Comparison of ENCODE assay signal across 22 cellular contexts in genomic region chr5:180052211-180052818, GRCh38. TPM values are rescaled to one million over a fixed set of nuclear protein-coding genes. Genes with fewer than 3 reads are reported as not detected.
DNase-seq lines count a peak whose midpoint lies in the region; ATAC-seq and TF ChIP-seq lines count a peak whose summit lies in the region.
"Had no signal": no experiment of that assay in that cellular context is flagged by ENCODE, and none has a peak within 500 bp of the region (broad histone marks: within the 10 kb centered on the region; RNA-seq: fewer than 3 reads in every experiment).

No MANE protein-coding gene starts in this region.

- no peak overlapping the region for H3K4me3 Mint-ChIP-seq in activated T-cell treated with anti-CD3 and anti-CD28 coated beads, Interleukin-2, amount 50 U/mL, for 72 hours
- H3K4me3 Mint-ChIP-seq in activated T-cell treated with anti-CD3 and anti-CD28 coated beads, Interleukin-2, amount 50 U/mL, for 24 hours: no peak overlapping the region
- H3K4me3 Mint-ChIP-seq in activated T-helper 17 cell treated with anti-CD3 and anti-CD28 coated beads, Interleukin-2, amount 50 U/mL, for 72 hours: no peak overlapping the region
- H3K4me3 Mint-ChIP-seq in glutamatergic neuron (ENCODE audit: unreplicated experiment) (peak overlapping the region; percentile 41), type B pancreatic cell (no peak overlapping the region)
- H3K4me3 Mint-ChIP-seq: CD4-positive, CD25-positive, alpha-beta regulatory T cell; GM23338; H9 had no signal

- ATAC-seq in activated T-cell treated with anti-CD3 and anti-CD28 coated beads, Interleukin-2, amount 50 U/mL, for 72 hours (replicated peaks in 1 of 2): peak; percentile 18 to 64
- peak; percentile 21 for ATAC-seq in activated T-helper 17 cell treated with anti-CD3 and anti-CD28 coated beads, Interleukin-2, amount 50 U/mL, for 72 hours (replicated peaks)
- no peak for ATAC-seq in GM19395 (IDR thresholded peaks at IDR 0.05; ENCODE audit: unreplicated experiment)
- ATAC-seq: GM23338, Panc1 had no signal

- H3K36me3 Mint-ChIP-seq in activated T-cell treated with anti-CD3 and anti-CD28 coated beads, Interleukin-2, amount 50 U/mL, for 72 hours (ENCODE audit: insufficient read depth in 2 of 2): no peaks in the 10 kb centered on the region
- H3K36me3 Mint-ChIP-seq in activated T-cell treated with anti-CD3 and anti-CD28 coated beads, Interleukin-2, amount 50 U/mL, for 24 hours (ENCODE audit: low read depth): no peaks in the 10 kb centered on the region
- H3K36me3 Mint-ChIP-seq in activated T-helper 17 cell treated with anti-CD3 and anti-CD28 coated beads, Interleukin-2, amount 50 U/mL, for 72 hours (ENCODE audit: low read depth): no peaks in the 10 kb centered on the region
- peaks cover 7% of the 10 kb centered on the region for H3K36me3 Mint-ChIP-seq in glutamatergic neuron (ENCODE audit: unreplicated experiment)
- peaks cover 5% of the 10 kb centered on the region for H3K36me3 Mint-ChIP-seq in type B pancreatic cell

- no peak for DNase-seq in activated T-cell treated with anti-CD3 and anti-CD28 coated beads, Interleukin-2, amount 50 U/mL, for 72 hours
- DNase-seq in activated T-cell treated with anti-CD3 and anti-CD28 coated beads, Interleukin-2, amount 50 U/mL, for 24 hours: no peak
- DNase-seq in glutamatergic neuron (no peak), type B pancreatic cell (ENCODE audit: extremely low spot score, unreplicated experiment) (no peak), NCI-H1436 treated with DMSO at 0.1 percent for 48 hours (lab: John Stamatoyannopoulos, UW) (no peak), Ammon's horn (ENCODE audit: low spot score) (no peak)
- DNase-seq: ACHN; CD4-positive, CD25-positive, alpha-beta regulatory T cell; DMS153; DND-41; H9; KBM-7; MG63; NCI-H1105 treated with DMSO at 0.1 percent for 48 hours; NCI-H2029; NCI-H446 treated with DMSO at 0.1 percent for 48 hours; NCI-H526; SHP77 had no signal

- H3K9me3 Mint-ChIP-seq in activated T-cell treated with anti-CD3 and anti-CD28 coated beads, Interleukin-2, amount 50 U/mL, for 72 hours: no peaks in the 10 kb centered on the region
- no peaks in the 10 kb centered on the region for H3K9me3 Mint-ChIP-seq in activated T-cell treated with anti-CD3 and anti-CD28 coated beads, Interleukin-2, amount 50 U/mL, for 24 hours
- H3K9me3 Mint-ChIP-seq in activated T-helper 17 cell treated with anti-CD3 and anti-CD28 coated beads, Interleukin-2, amount 50 U/mL, for 72 hours: no peaks in the 10 kb centered on the region
- H3K9me3 Mint-ChIP-seq in glutamatergic neuron (ENCODE audit: unreplicated experiment) (peaks cover 4% of the 10 kb centered on the region), type B pancreatic cell (no peaks in the 10 kb centered on the region)
- H3K9me3 Mint-ChIP-seq: CD4-positive, CD25-positive, alpha-beta regulatory T cell had no signal

- H3K27ac Mint-ChIP-seq in activated T-cell treated with anti-CD3 and anti-CD28 coated beads, Interleukin-2, amount 50 U/mL, for 72 hours: peak overlapping the region; percentile 1
- H3K27ac Mint-ChIP-seq in activated T-cell treated with anti-CD3 and anti-CD28 coated beads, Interleukin-2, amount 50 U/mL, for 24 hours: no peak overlapping the region
- no peak overlapping the region for H3K27ac Mint-ChIP-seq in activated T-helper 17 cell treated with anti-CD3 and anti-CD28 coated beads, Interleukin-2, amount 50 U/mL, for 72 hours
- peak overlapping the region; percentile 79 for H3K27ac Mint-ChIP-seq in glutamatergic neuron (ENCODE audit: unreplicated experiment)
- H3K27ac Mint-ChIP-seq in type B pancreatic cell: peak overlapping the region; percentile 24
- H3K27ac Mint-ChIP-seq: GM23338 had no signal

- H3K4me1 Mint-ChIP-seq in activated T-cell treated with anti-CD3 and anti-CD28 coated beads, Interleukin-2, amount 50 U/mL, for 72 hours (ENCODE audit: low read depth): peaks cover 6% of the 10 kb centered on the region
- H3K4me1 Mint-ChIP-seq in activated T-cell treated with anti-CD3 and anti-CD28 coated beads, Interleukin-2, amount 50 U/mL, for 24 hours (ENCODE audit: low read depth): peaks cover 15% of the 10 kb centered on the region
- peaks cover 4% of the 10 kb centered on the region for H3K4me1 Mint-ChIP-seq in activated T-helper 17 cell treated with anti-CD3 and anti-CD28 coated beads, Interleukin-2, amount 50 U/mL, for 72 hours
- H3K4me1 Mint-ChIP-seq in glutamatergic neuron (ENCODE audit: low read depth, unreplicated experiment): peaks cover 63% of the 10 kb centered on the region
- peaks cover 52% of the 10 kb centered on the region for H3K4me1 Mint-ChIP-seq in type B pancreatic cell (ENCODE audit: unreplicated experiment)

- TF ChIP-seq CTCF in glutamatergic neuron (IDR thresholded peaks at IDR 0.05; ENCODE audit: partially characterized antibody, unreplicated experiment) (no peak), type B pancreatic cell (conservative IDR thresholded peaks at IDR 0.05) (no peak)

- no peaks in the 10 kb centered on the region for H3K27me3 Mint-ChIP-seq in activated T-cell treated with anti-CD3 and anti-CD28 coated beads, Interleukin-2, amount 50 U/mL, for 72 hours (ENCODE audit: low read depth)
- no peaks in the 10 kb centered on the region for H3K27me3 Mint-ChIP-seq in activated T-cell treated with anti-CD3 and anti-CD28 coated beads, Interleukin-2, amount 50 U/mL, for 24 hours
- no peaks in the 10 kb centered on the region for H3K27me3 Mint-ChIP-seq in activated T-helper 17 cell treated with anti-CD3 and anti-CD28 coated beads, Interleukin-2, amount 50 U/mL, for 72 hours
- H3K27me3 Mint-ChIP-seq in glutamatergic neuron (ENCODE audit: unreplicated experiment) (peaks cover 6% of the 10 kb centered on the region), type B pancreatic cell (no peaks in the 10 kb centered on the region)

RNA-seq across cellular contexts. Expression of gene RNF130, which starts 19.2 kb away (rescaled TPM):
- total RNA-seq in activated T-cell treated with anti-CD3 and anti-CD28 coated beads, Interleukin-2, amount 50 U/mL, for 72 hours: 10 to 100 TPM; 17.7 to 23.6 TPM
- total RNA-seq in activated T-helper 17 cell treated with anti-CD3 and anti-CD28 coated beads, Interleukin-2, amount 50 U/mL, for 72 hours: 1 to 10 TPM; 9.0 TPM
- total RNA-seq in glutamatergic neuron (ENCODE audit: unreplicated experiment) (104 TPM), type B pancreatic cell (ENCODE audit: low replicate concordance) (28.1 and 52.1 TPM in 2 replicates)

Comparison
In these comparisons a context has a peak if more than half of its experiments do, and no peak if none do; other contexts are left out.
1. H3K27ac Mint-ChIP-seq: peak in activated T-cell treated with anti-CD3 and anti-CD28 coated beads, Interleukin-2, amount 50 U/mL, for 72 hours (single experiment), glutamatergic neuron (single experiment) and type B pancreatic cell (single experiment); none in activated T-cell treated with anti-CD3 and anti-CD28 coated beads, Interleukin-2, amount 50 U/mL, for 24 hours (single experiment) and activated T-helper 17 cell treated with anti-CD3 and anti-CD28 coated beads, Interleukin-2, amount 50 U/mL, for 72 hours (single experiment).